Comparison of ENCODE assay signal across 9 cellular contexts in genomic region chr3:129224984-129225393, GRCh38. TPM values are rescaled to one million over a fixed set of nuclear protein-coding genes. Genes with fewer than 3 reads are reported as not detected.
DNase-seq lines count a peak whose midpoint lies in the region; ATAC-seq, FAIRE-seq and TF ChIP-seq lines count a peak whose summit lies in the region.
"Had no signal": no experiment of that assay in that cellular context is flagged by ENCODE, and none has a peak within 500 bp of the region (broad histone marks: within the 10 kb centered on the region; RNA-seq: fewer than 3 reads in every experiment).

No MANE protein-coding gene starts in this region.

- DNase-seq in A673 (ENCODE audit: low spot score) (peak; percentile 47), GM12891 (ENCODE audit: insufficient read length, low spot score) (no peak), RCC 7860 (ENCODE audit: low spot score) (peak; percentile 81), cerebellar nuclear complex (lab: John Stamatoyannopoulos, UW) (peak; percentile 88), left lung (peak; percentile 88 to 91), suprapubic skin (ENCODE audit: low spot score in 2 of 2) (peak in 1 of 2 donors; percentile 80), NCI-H524 treated with DMSO at 0.1 percent for 48 hours (lab: John Stamatoyannopoulos, UW) (no peak)

- no peaks in the 10 kb centered on the region for H3K36me3 ChIP-seq in A673 (ENCODE audit: insufficient read depth, low read length, poor library complexity, severe bottlenecking)
- no peaks in the 10 kb centered on the region for H3K36me3 ChIP-seq in left lung
- H3K36me3 ChIP-seq in suprapubic skin = no peaks in the 10 kb centered on the region

- H3K4me3 ChIP-seq in A673 (ENCODE audit: low read depth, low read length, poor library complexity, severe bottlenecking) (no peak overlapping the region), left lung (peak overlapping the region in 1 of 2 donors; percentile 3), suprapubic skin (peak overlapping the region; percentile 23)

- FAIRE-seq in GM12891 (lab: Jason Lieb, UNC) (peak; percentile 47), RCC 7860 (lab: Jason Lieb, UNC) (peak; percentile 76)
- FAIRE-seq: colon had no signal

- TF ChIP-seq CTCF in A673 (conservative IDR thresholded peaks at IDR 0.05; ENCODE audit: low read depth, low read length) (no peak), left lung (IDR thresholded peaks at IDR 0.05) (no peak), suprapubic skin (IDR thresholded peaks at IDR 0.05) (no peak)

- no peaks in the 10 kb centered on the region for H3K27me3 ChIP-seq in A673 (replicated peaks; ENCODE audit: insufficient read depth, low read depth, low read length, poor library complexity)
- H3K27me3 ChIP-seq in left lung = no peaks in the 10 kb centered on the region
- no peaks in the 10 kb centered on the region for H3K27me3 ChIP-seq in suprapubic skin

- WGBS in suprapubic skin = 2% methylated on average over 9 of the region's 9 CpGs

- BruUV-seq in A673 (replicated peaks; lab: Mats Ljungman, UMichigan) = no TSS peak

- H3K4me1 ChIP-seq in A673 (ENCODE audit: insufficient read depth, low read length, poor library complexity, severe bottlenecking) (peaks cover 4% of the 10 kb centered on the region), left lung (peaks cover 3 to 63% of the 10 kb centered on the region in 2 donors), suprapubic skin (peaks cover 50% of the 10 kb centered on the region)

- CTCF ChIA-PET in A673 (lab: Charles Lee) = no interaction called here

- TF ChIP-seq EP300 in suprapubic skin (IDR thresholded peaks at IDR 0.05) = no peak

- H3K9me3 ChIP-seq in A673 (ENCODE audit: low read depth, low read length, poor library complexity, severe bottlenecking) = no peaks in the 10 kb centered on the region
- H3K9me3 ChIP-seq in left lung = no peaks in the 10 kb centered on the region
- H3K9me3 ChIP-seq in suprapubic skin = no peaks in the 10 kb centered on the region

- intact Hi-C loops in A673 (cut with micrococcal nuclease; ENCODE audit: unreplicated experiment) (no loop called here), left lung (cut with DNase I) (no loop called here)

- peak; percentile 92 for ATAC-seq in left lung
- ATAC-seq in HG02798 (IDR thresholded peaks at IDR 0.05; ENCODE audit: poor library complexity, unreplicated experiment) = no peak

- POLR2A ChIA-PET in A673 (lab: Charles Lee; ENCODE audit: low non-redundant PET) = interaction anchor here (0.6 kb wide), 2 partner anchors 18 to 197 kb away, joined by 4 to 6 read pairs; no protein-coding TSS in a partner anchor

- peak overlapping the region; percentile 37 for H3K27ac ChIP-seq in A673 (ENCODE audit: low read depth, low read length, poor library complexity, severe bottlenecking)
- H3K27ac ChIP-seq in left lung = peak overlapping the region; percentile 85 to 94
- H3K27ac ChIP-seq in suprapubic skin = peak overlapping the region; percentile 78

- TF ChIP-seq POLR2A in GM12891 (IDR thresholded peaks at IDR 0.05; ENCODE audit: low read depth, low read length) = no peak
- no peak for TF ChIP-seq POLR2A in suprapubic skin (IDR thresholded peaks at IDR 0.05)

TF ChIP-seq in GM12891, 5 proteins besides CTCF, POLR2A, EP300 and RAD21:
- TF ChIP-seq POLR2AphosphoS5 (IDR thresholded peaks at IDR 0.05; ENCODE audit: low read depth, low read length) (no peak), SPI1 (IDR thresholded peaks at IDR 0.05; ENCODE audit: low read depth, low read length) (peak; percentile 32)

RNA-seq across cellular contexts. Expression of gene COPG1, which starts 24.4 kb away (rescaled TPM):
- total RNA-seq in A673 (2021) (157 and 158 TPM in 2 replicates), left lung (100 to 1,000 TPM; 211 to 231 TPM), suprapubic skin (10 to 100 TPM; 77.1 to 95.3 (median 88.6) TPM)
- polyA plus RNA-seq in GM12891 (2012; ENCODE audit: low read depth, missing spikeins) = 104 TPM

RNA-seq across cellular contexts. Expression of gene CNBP, which starts 41.3 kb away (rescaled TPM):
- total RNA-seq in A673 (2021) (396 and 438 TPM in 2 replicates), left lung (100 to 1,000 TPM; 221 to 319 TPM), suprapubic skin (100 to 1,000 TPM; 361 to 504 (median 408) TPM)
- polyA plus RNA-seq in GM12891 (2012; ENCODE audit: low read depth, missing spikeins) = 268 TPM

RNA-seq across cellular contexts. Expression of gene HMCES, which starts 53.7 kb away (rescaled TPM):
- total RNA-seq in A673 (2021) (46.3 and 52.2 TPM in 2 replicates), left lung (10 to 100 TPM; 32.9 to 34.9 TPM), suprapubic skin (10 to 100 TPM; 25.1 to 34.5 (median 32.7) TPM)
- polyA plus RNA-seq in GM12891 (2012; ENCODE audit: low read depth, missing spikeins) = 42.1 TPM

Comparison
In these comparisons a context has a peak if more than half of its experiments do, and no peak if none do; other contexts are left out.
1. DNase-seq: peak in A673 (single experiment), RCC 7860 (single experiment), cerebellar nuclear complex (2 of 2) and left lung (2 of 2); none in GM12891 (single experiment) and NCI-H524 treated with DMSO at 0.1 percent for 48 hours (single experiment).
2. H3K27ac ChIP-seq: peak in every context shown above with its lines; median percentile 90 in left lung; 78 in suprapubic skin; 37 in A673.